Comparison of ENCODE assay signal across 9 cellular contexts in genomic region chr6:390914-391558, GRCh38. TPM values are rescaled to one million over a fixed set of nuclear protein-coding genes. Genes with fewer than 3 reads are reported as not detected.
DNase-seq lines count a peak whose midpoint lies in the region; ATAC-seq and TF ChIP-seq lines count a peak whose summit lies in the region.
"Had no signal": no experiment of that assay in that cellular context is flagged by ENCODE, and none has a peak within 500 bp of the region (broad histone marks: within the 10 kb centered on the region; RNA-seq: fewer than 3 reads in every experiment).

No MANE protein-coding gene starts in this region.

- peaks cover 12% of the 10 kb centered on the region for H3K36me3 Mint-ChIP-seq in effector memory CD8-positive, alpha-beta T cell (ENCODE audit: insufficient read depth)

- peaks cover 7 to 38% of the 10 kb centered on the region in 2 donors for H3K27me3 Mint-ChIP-seq in effector memory CD8-positive, alpha-beta T cell

- ATAC-seq in GM21529 (IDR thresholded peaks at IDR 0.05; ENCODE audit: unreplicated experiment): peak; percentile 28
- ATAC-seq in effector memory CD8-positive, alpha-beta T cell (replicated peaks): peak; percentile 27

- no peak overlapping the region for H3K27ac ChIP-seq in prostate gland

- H3K27me3 ChIP-seq in GM06990 (replicated peaks; ENCODE audit: control insufficient read depth, insufficient read depth, low read length) (no peaks in the 10 kb centered on the region), prostate gland (replicated peaks; ENCODE audit: insufficient read depth) (peaks cover 45% of the 10 kb centered on the region), MG63 (peaks cover 35% of the 10 kb centered on the region)

- DNase-seq in GM06990 (ENCODE audit: extremely low read depth, insufficient read length) (peak; percentile 81), NCI-H69 (lab: John Stamatoyannopoulos, UW) (peak; percentile 57), prostate gland (ENCODE audit: low spot score) (no peak), superior temporal gyrus (ENCODE audit: extremely low spot score) (no peak), MG63 (no peak), GM19240 (ENCODE audit: insufficient read length, low spot score) (no peak)
- DNase-seq in effector memory CD8-positive, alpha-beta T cell: peak in 1 of 3 experiments; percentile 21

- 2% methylated on average over 28 of the region's 44 CpGs for WGBS in prostate gland

- H3K4me3 ChIP-seq in GM06990 (replicated peaks; ENCODE audit: low read depth, low read length) (peak overlapping the region; percentile 97), prostate gland (peak overlapping the region; percentile 17 to 19), MG63 (no peak overlapping the region)

- no peak for TF ChIP-seq POLR2A in prostate gland (IDR thresholded peaks at IDR 0.05)

- H3K4me1 ChIP-seq in prostate gland (replicated peaks): peaks cover 5% of the 10 kb centered on the region

- peaks cover 32% of the 10 kb centered on the region for H3K36me3 ChIP-seq in GM06990 (ENCODE audit: control insufficient read depth, insufficient read depth, low read length)
- no peaks in the 10 kb centered on the region for H3K36me3 ChIP-seq in prostate gland
- no peaks in the 10 kb centered on the region for H3K36me3 ChIP-seq in MG63

- TF ChIP-seq CTCF in GM06990 (IDR thresholded peaks at IDR 0.05; ENCODE audit: insufficient read depth, low read length, poor library complexity, severe bottlenecking): peak; percentile 17
- no peak for TF ChIP-seq CTCF in prostate gland (IDR thresholded peaks at IDR 0.05)

- no peaks in the 10 kb centered on the region for H3K9me3 Mint-ChIP-seq in effector memory CD8-positive, alpha-beta T cell

- peak overlapping the region; percentile 85 to 90 for H3K4me3 Mint-ChIP-seq in effector memory CD8-positive, alpha-beta T cell

- no peaks in the 10 kb centered on the region for H3K9me3 ChIP-seq in prostate gland
- no peaks in the 10 kb centered on the region for H3K9me3 ChIP-seq in MG63

- H3K27ac Mint-ChIP-seq in effector memory CD8-positive, alpha-beta T cell: no peak overlapping the region

- peaks cover 18 to 28% of the 10 kb centered on the region in 2 donors for H3K4me1 Mint-ChIP-seq in effector memory CD8-positive, alpha-beta T cell (ENCODE audit: low read depth in 2 of 2)

- intact Hi-C loops in prostate gland (cut with DNase I): no loop called here

RNA-seq across cellular contexts. Expression of gene IRF4, which starts 0.5 kb away (rescaled TPM):
- total RNA-seq in prostate gland: 1 to 10 TPM in 1 of 2 donors, under 1 TPM in 1; 0.77 to 1.6 TPM
- not detected in 2 replicates for total RNA-seq in MG63 (2014; rRNA removed; shearing (Covaris generic); ENCODE audit: low replicate concordance)
- total RNA-seq: glomerular endothelial cell had no signal

Comparison
In these comparisons a context has a peak if more than half of its experiments do, and no peak if none do; other contexts are left out.
1. DNase-seq: peak in GM06990 (single experiment) and NCI-H69 (single experiment); none in prostate gland (single experiment), superior temporal gyrus (single experiment), MG63 (single experiment) and GM19240 (single experiment).